ENCODE assay signal across 24 cellular contexts in the genomic region with DNA sequence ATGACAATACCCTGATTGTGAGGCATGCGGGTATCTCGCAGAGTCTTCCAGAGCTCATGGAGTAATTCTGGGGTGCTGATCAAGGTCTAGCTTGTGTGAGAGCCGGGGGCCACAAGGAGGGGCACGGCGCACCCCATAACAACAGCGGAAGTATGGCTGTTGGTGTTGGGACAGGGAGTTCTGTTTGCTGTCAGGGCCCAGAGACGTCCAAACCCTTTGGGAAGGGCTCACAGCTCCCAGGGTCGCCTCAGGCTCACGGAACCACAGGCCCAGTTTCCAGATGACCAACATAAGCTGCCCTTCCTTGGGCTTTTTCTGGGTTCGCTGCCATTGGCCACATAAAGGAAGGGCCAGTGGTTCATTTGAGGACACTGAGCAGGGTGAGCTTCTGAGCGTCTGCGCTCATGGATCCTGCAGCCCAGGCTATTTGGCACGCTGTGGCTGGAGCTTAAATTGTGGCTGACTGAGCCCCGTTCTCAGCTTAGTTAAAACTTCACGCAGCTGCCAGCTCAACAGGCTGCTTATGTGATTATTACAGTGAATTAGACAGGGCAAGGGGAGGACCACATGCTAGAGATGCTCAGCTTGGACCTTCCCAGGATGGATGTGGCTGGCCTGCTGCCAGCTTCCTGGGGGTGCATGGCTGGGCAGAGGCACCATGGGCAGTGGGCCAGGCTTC.
DNase-seq lines count a peak whose midpoint lies in the region; ATAC-seq and TF ChIP-seq lines count a peak whose summit lies in the region.
"Had no signal": no experiment of that assay in that cellular context is flagged by ENCODE, and none has a peak within 500 bp of the region (broad histone marks: within the 10 kb centered on the region; RNA-seq: fewer than 3 reads in every experiment).

No MANE protein-coding gene starts in this region.

- ATAC-seq in heart right ventricle (no peak), lower lobe of right lung (no peak), aorta (ENCODE audit: low FRiP score) (no peak), GM18517 (IDR thresholded peaks at IDR 0.05; ENCODE audit: unreplicated experiment) (no peak)
- ATAC-seq: activated CD8-positive, alpha-beta memory T cell treated with anti-CD3 and anti-CD28 coated beads, Interleukin-2, amount 10 ng/mL, durations not matched to agents 7 days and 5 days; HCT116; stimulated activated naive B cell treated with anti-CD40 and anti-IgM and Interleukin-4, amounts not matched to agents 10 μg/mL and 1 μg/mL and 100 μg/mL, for 72 hours had no signal

- no peak for TF ChIP-seq CTCF in heart right ventricle (IDR thresholded peaks at IDR 0.05)
- no peak for TF ChIP-seq CTCF in lower lobe of right lung (IDR thresholded peaks at IDR 0.05)

- H3K4me3 ChIP-seq in heart right ventricle = no peak overlapping the region
- H3K4me3 ChIP-seq in lower lobe of right lung = no peak overlapping the region
- no peak overlapping the region for H3K4me3 ChIP-seq in aorta (ENCODE audit: low read length in 2 of 2)
- H3K4me3 ChIP-seq: dorsolateral prefrontal cortex, SK-N-MC, suprapubic skin, uterus had no signal

- DNase-seq in cardiac septum (ENCODE audit: low spot score) (peak; percentile 66), heart right ventricle (no peak), NCI-H345 treated with DMSO at 0.1 percent for 48 hours (lab: John Stamatoyannopoulos, UW; ENCODE audit: unreplicated experiment) (peak; percentile 1), lower lobe of right lung (peak; percentile 24), aorta (peak; percentile 10 to 58), HuH-7.5 (ENCODE audit: low spot score) (no peak)
- DNase-seq: activated CD8-positive, alpha-beta memory T cell treated with anti-CD3 and anti-CD28 coated beads, Interleukin-2, amount 10 ng/mL, durations not matched to agents 7 days and 5 days; activated naive CD8-positive, alpha-beta T cell treated with anti-CD3 and anti-CD28 coated beads for 36 hours; C1 segment of cervical spinal cord; Calu3; central memory CD4-positive, alpha-beta T cell; EL; mammary epithelial cell; NCI-H1105; NCI-H2029 treated with DMSO at 0.1 percent for 48 hours; stimulated activated CD4-positive, alpha-beta T cell treated with anti-CD3 and anti-CD28 coated beads, Interleukin-2, amount 100 ng/mL, for 48 hours; stimulated activated naive B cell treated with anti-CD40 and anti-IgM and Interleukin-4, amounts not matched to agents 10 μg/mL and 1 μg/mL and 100 μg/mL, for 72 hours; uterus had no signal

- no peaks in the 10 kb centered on the region for H3K9me3 ChIP-seq in heart right ventricle
- no peaks in the 10 kb centered on the region for H3K9me3 ChIP-seq in lower lobe of right lung
- no peaks in the 10 kb centered on the region for H3K9me3 ChIP-seq in aorta (ENCODE audit: control insufficient read depth, low read length)
- H3K9me3 ChIP-seq: neutrophil, suprapubic skin, uterus had no signal

- H3K27me3 ChIP-seq in heart right ventricle (no peaks in the 10 kb centered on the region), lower lobe of right lung (ENCODE audit: low read depth) (no peaks in the 10 kb centered on the region), aorta (ENCODE audit: control insufficient read depth in 1 of 2, insufficient read depth in 2 of 2, low read length in 1 of 2) (no peaks in the 10 kb centered on the region)
- H3K27me3 ChIP-seq: dorsolateral prefrontal cortex, suprapubic skin, uterus had no signal

- 83 to 88% methylated on average over 15 of the region's 15 CpGs for WGBS in heart right ventricle, 2 donors
- 80 to 83% methylated on average over 15 of the region's 15 CpGs for WGBS in aorta, 2 donors

- intact Hi-C loops in cardiac septum (cut with DNase I) (no loop called here), heart right ventricle (cut with DNase I) (no loop called here), lower lobe of right lung (cut with DNase I) (no loop called here), aorta (cut with DNase I) (no loop called here)

- H3K36me3 ChIP-seq in heart right ventricle = no peaks in the 10 kb centered on the region
- H3K36me3 ChIP-seq in lower lobe of right lung = no peaks in the 10 kb centered on the region
- no peaks in the 10 kb centered on the region for H3K36me3 ChIP-seq in aorta (ENCODE audit: control insufficient read depth in 1 of 2, insufficient read depth in 2 of 2, low read length in 1 of 2)
- H3K36me3 ChIP-seq: neutrophil, suprapubic skin, uterus had no signal

- peaks cover 0 to 14% (median 8%) of the 10 kb centered on the region in 9 donors for H3K4me1 ChIP-seq in heart right ventricle
- H3K4me1 ChIP-seq in lower lobe of right lung = peaks cover 9% of the 10 kb centered on the region
- no peaks in the 10 kb centered on the region for H3K4me1 ChIP-seq in aorta (ENCODE audit: control insufficient read depth in 1 of 2, insufficient read depth in 2 of 2, low read length in 2 of 2)
- H3K4me1 ChIP-seq: uterus had no signal

- H3K27ac ChIP-seq in heart right ventricle (no peak overlapping the region), lower lobe of right lung (no peak overlapping the region), aorta (ENCODE audit: low read depth in 1 of 2, low read length in 2 of 2) (no peak overlapping the region)
- H3K27ac ChIP-seq: dorsolateral prefrontal cortex, neutrophil, SK-N-MC, suprapubic skin, uterus had no signal

Comparison
In these comparisons a context has a peak if more than half of its experiments do, and no peak if none do; other contexts are left out.
1. DNase-seq: peak in cardiac septum (single experiment), NCI-H345 treated with DMSO at 0.1 percent for 48 hours (single experiment), lower lobe of right lung (single experiment) and aorta (2 of 2); none in heart right ventricle (0 of 2) and HuH-7.5 (single experiment).